ENCODE assay signal across 12 cellular contexts in genomic region chr2:54092940-54093339, GRCh38. TPM values are rescaled to one million over a fixed set of nuclear protein-coding genes. Genes with fewer than 3 reads are reported as not detected.
DNase-seq lines count a peak whose midpoint lies in the region; ATAC-seq and TF ChIP-seq lines count a peak whose summit lies in the region.
"Had no signal": no experiment of that assay in that cellular context is flagged by ENCODE, and none has a peak within 500 bp of the region (broad histone marks: within the 10 kb centered on the region; RNA-seq: fewer than 3 reads in every experiment).

No MANE protein-coding gene starts in this region.

- H3K36me3 ChIP-seq in CD8-positive, alpha-beta memory T cell (ENCODE audit: insufficient read depth, low read length), result no peaks in the 10 kb centered on the region
- H3K36me3 ChIP-seq in SK-N-SH (replicated peaks in 1 of 2; ENCODE audit: control insufficient read depth in 1 of 2, insufficient read depth in 2 of 2, low read length in 1 of 2), result no peaks in the 10 kb centered on the region
- H3K36me3 ChIP-seq in left ventricle myocardium inferior, result no peaks in the 10 kb centered on the region
- H3K36me3 ChIP-seq: neutrophil had no signal

- no peak for DNase-seq in CD8-positive, alpha-beta memory T cell
- DNase-seq in SK-N-SH (no peak), left cardiac atrium (no peak), left ventricle myocardium inferior (no peak), Kasumi-1 (lab: John Stamatoyannopoulos, UW) (no peak)
- DNase-seq: H9, NCI-H187 treated with DMSO at 0.1 percent for 48 hours had no signal

- H3K4me3 Mint-ChIP-seq in CD8-positive, alpha-beta memory T cell, result peak overlapping the region in 6 of 7 donors; percentile 7 to 81 (median 38)
- H3K4me3 Mint-ChIP-seq: brain, H9 had no signal

- no peaks in the 10 kb centered on the region for H3K27me3 ChIP-seq in CD8-positive, alpha-beta memory T cell (ENCODE audit: insufficient read depth, low read length, poor library complexity, severe bottlenecking)
- H3K27me3 ChIP-seq in SK-N-SH (ENCODE audit: insufficient read depth) (no peaks in the 10 kb centered on the region), left ventricle myocardium inferior (ENCODE audit: low read depth) (no peaks in the 10 kb centered on the region)
- H3K27me3 ChIP-seq: neutrophil had no signal

- peak overlapping the region; percentile 21 to 92 (median 71) for H3K27ac Mint-ChIP-seq in CD8-positive, alpha-beta memory T cell
- H3K27ac Mint-ChIP-seq: brain, H9 had no signal

- TF ChIP-seq RAD21 in SK-N-SH (IDR thresholded peaks at IDR 0.05; ENCODE audit: low read length), result no peak

- no peaks in the 10 kb centered on the region for H3K9me3 ChIP-seq in CD8-positive, alpha-beta memory T cell (ENCODE audit: low read length)
- no peaks in the 10 kb centered on the region; the same call in 1 of the 2 replicates for H3K9me3 ChIP-seq in SK-N-SH
- no peaks in the 10 kb centered on the region for H3K9me3 ChIP-seq in left ventricle myocardium inferior (replicated peaks)
- H3K9me3 ChIP-seq: neutrophil had no signal

- H3K9me2 ChIP-seq in SK-N-SH, result no peaks in the 10 kb centered on the region

- no peaks in the 10 kb centered on the region for H3K27me3 Mint-ChIP-seq in CD8-positive, alpha-beta memory T cell
- H3K27me3 Mint-ChIP-seq: brain had no signal

- H3K36me3 Mint-ChIP-seq in CD8-positive, alpha-beta memory T cell, result peaks cover 0 to 1% (median 0%) of the 10 kb centered on the region in 3 donors

- CTCF ChIA-PET in CD8-positive, alpha-beta memory T cell (lab: Charles Lee), result interaction anchor here (1.3 to 1.5 kb wide), 2 partner anchors 9 to 11 kb away, joined by 3 to 4 read pairs; no protein-coding TSS in a partner anchor
- CTCF ChIA-PET in SK-N-SH (lab: Yijun Ruan, JAX), result interaction anchor here (1.8 kb wide), 1 partner anchor 14 kb away, joined by 6 read pairs; no protein-coding TSS in a partner anchor

- no peak overlapping the region for H3K4me3 ChIP-seq in CD8-positive, alpha-beta memory T cell (ENCODE audit: low read length)
- no peak overlapping the region for H3K4me3 ChIP-seq in SK-N-SH (ENCODE audit: low read depth in 2 of 2, low read length in 1 of 2)
- no peak overlapping the region for H3K4me3 ChIP-seq in left ventricle myocardium inferior

- no peak for TF ChIP-seq CTCF in SK-N-SH (IDR thresholded peaks at IDR 0.05)
- TF ChIP-seq CTCF in left ventricle myocardium inferior (IDR thresholded peaks at IDR 0.05; ENCODE audit: borderline replicate concordance), result no peak

- no peak overlapping the region for H3K9ac ChIP-seq in SK-N-SH

- ATAC-seq in GM19043 (IDR thresholded peaks at IDR 0.05; ENCODE audit: low read depth, unreplicated experiment) (peak; percentile 54), HG02885 (IDR thresholded peaks at IDR 0.05; ENCODE audit: poor library complexity, unreplicated experiment) (peak; percentile 62), left cardiac atrium (no peak)

- TF ChIP-seq POLR2A in Raji (IDR thresholded peaks at IDR 0.05; ENCODE audit: insufficient read depth, low read depth, low read length), result peak; percentile 83

- H3K4me2 ChIP-seq in SK-N-SH, result no peak overlapping the region

- POLR2A ChIA-PET in CD8-positive, alpha-beta memory T cell (lab: Charles Lee), result no interaction called here
- POLR2A ChIA-PET in SK-N-SH (lab: Yijun Ruan, JAX), result no interaction called here

- no peaks in the 10 kb centered on the region for H4K20me1 ChIP-seq in SK-N-SH (ENCODE audit: insufficient read depth)

- H3K4me1 Mint-ChIP-seq in CD8-positive, alpha-beta memory T cell, result peaks cover 24 to 26% (median 25%) of the 10 kb centered on the region in 3 donors

- peaks cover 22% of the 10 kb centered on the region for H3K4me1 ChIP-seq in CD8-positive, alpha-beta memory T cell (ENCODE audit: insufficient read depth, low read length)
- no peaks in the 10 kb centered on the region; a peak in 1 of 4 replicates for H3K4me1 ChIP-seq in SK-N-SH (ENCODE audit: control insufficient read depth in 1 of 2, insufficient read depth in 2 of 2, low read depth in 1 of 2, low read length in 1 of 2)
- H3K4me1 ChIP-seq in left ventricle myocardium inferior, result peaks cover 29% of the 10 kb centered on the region

- TF ChIP-seq EP300 in SK-N-SH (IDR thresholded peaks at IDR 0.05; ENCODE audit: borderline replicate concordance in 1 of 2, low read depth in 1 of 2, low read length in 1 of 2), result no peak

- 32% methylated on average over 3 of the region's 4 CpGs for WGBS in SK-N-SH (ENCODE audit: low lambda C conversion rate)

- intact Hi-C loops in left cardiac atrium (cut with DNase I) (no loop called here), left ventricle myocardium inferior (cut with micrococcal nuclease) (no loop called here)

- H3K9me3 Mint-ChIP-seq in CD8-positive, alpha-beta memory T cell, result no peaks in the 10 kb centered on the region

- H3F3A ChIP-seq in SK-N-SH (replicated peaks; ENCODE audit: insufficient read depth), result no peaks in the 10 kb centered on the region

- H3K79me2 ChIP-seq in SK-N-SH (ENCODE audit: insufficient read depth), result no peaks in the 10 kb centered on the region

- H3K27ac ChIP-seq in CD8-positive, alpha-beta memory T cell (ENCODE audit: low read depth, low read length), result no peak overlapping the region
- no peak overlapping the region for H3K27ac ChIP-seq in SK-N-SH (ENCODE audit: low read depth in 2 of 2, low read length in 1 of 2)
- H3K27ac ChIP-seq in left ventricle myocardium inferior (replicated peaks), result no peak overlapping the region
- H3K27ac ChIP-seq: neutrophil had no signal

- no peak overlapping the region for H2AFZ ChIP-seq in SK-N-SH (ENCODE audit: low read depth)

TF ChIP-seq in SK-N-SH, 30 proteins besides CTCF, POLR2A, EP300 and RAD21:
- TF ChIP-seq TAF1 (IDR thresholded peaks at IDR 0.05; ENCODE audit: borderline replicate concordance, low read depth, low read length), result no peak
- TF ChIP-seq EZH2phosphoT487 (IDR thresholded peaks at IDR 0.05; ENCODE audit: borderline replicate concordance, low read depth), result no peak
- TF ChIP-seq MXI1 (IDR thresholded peaks at IDR 0.05; ENCODE audit: low read depth, low read length), result no peak
- no peak for TF ChIP-seq JUND (IDR thresholded peaks at IDR 0.05)
- no peak for TF ChIP-seq NRF1 (IDR thresholded peaks at IDR 0.05; ENCODE audit: low read depth, low read length)
- TF ChIP-seq MAX (IDR thresholded peaks at IDR 0.05; ENCODE audit: low read depth), result no peak
- TF ChIP-seq USF2 (IDR thresholded peaks at IDR 0.05; ENCODE audit: borderline replicate concordance, low read depth, low read length), result no peak
- TF ChIP-seq POLR2AphosphoS5 (IDR thresholded peaks at IDR 0.05; ENCODE audit: low read depth, low read length), result no peak
- TF ChIP-seq NFIC (IDR thresholded peaks at IDR 0.05; ENCODE audit: borderline replicate concordance), result no peak
- no peak for TF ChIP-seq GABPA (IDR thresholded peaks at IDR 0.05; ENCODE audit: low read depth)
- TF ChIP-seq REST (IDR thresholded peaks at IDR 0.05; ENCODE audit: low read depth, low read length), result no peak

RNA-seq across cellular contexts. Expression of gene ACYP2, which starts 22.5 kb away (rescaled TPM):
- total RNA-seq in CD8-positive, alpha-beta memory T cell, result 10 to 100 TPM in 1 of 2 experiments, 1 to 10 TPM in 1; 8.8 to 10.3 TPM
- polyA plus RNA-seq in CD8-positive, alpha-beta memory T cell, result 12.6 TPM
- 7.6 and 8.8 TPM in 2 replicates for polyA plus RNA-seq in SK-N-SH (2012; rRNA removed)
- polyA plus RNA-seq in SK-N-SH (2012; cell fraction: cytosol; rRNA removed), result 11.1 and 12.5 TPM in 2 replicates
- 3.7 and 4.8 TPM in 2 replicates for polyA plus RNA-seq in SK-N-SH (2012; cell fraction: nucleus; rRNA removed)
- total RNA-seq in left cardiac atrium, result 10 to 100 TPM; 43.0 to 43.2 TPM
- total RNA-seq in left ventricle myocardium inferior, result 76.7 TPM

Comparison
In these comparisons a context has a peak if more than half of its experiments do, and no peak if none do; other contexts are left out.
1. ATAC-seq: peak in GM19043 (single experiment) and HG02885 (single experiment); none in left cardiac atrium (0 of 2).